In the genomic region with DNA sequence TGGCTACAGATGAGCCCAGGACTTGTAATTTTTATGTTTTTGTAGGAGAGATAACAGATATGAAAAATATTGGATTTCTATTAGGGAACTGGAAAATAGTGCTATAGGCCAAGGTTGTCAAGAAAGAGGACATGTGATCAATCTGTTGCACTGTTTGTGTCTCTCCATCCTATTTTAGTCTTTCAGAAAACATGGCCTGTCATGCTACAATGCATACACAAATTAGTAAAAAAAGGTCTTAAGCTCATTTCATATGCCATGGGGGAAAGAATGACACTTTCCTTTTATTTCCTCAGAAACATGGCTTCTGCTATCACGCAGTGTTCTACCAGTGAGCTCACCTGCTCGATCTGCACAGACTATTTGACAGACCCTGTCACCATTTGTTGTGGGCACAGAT, we compare ENCODE assay signal across 19 cellular contexts. TPM values are rescaled to one million over a fixed set of nuclear protein-coding genes. Genes with fewer than 3 reads are reported as not detected.
"Had no signal": no experiment of that assay in that cellular context is flagged by ENCODE, and none has a peak within 500 bp of the region (broad histone marks: within the 10 kb centered on the region; RNA-seq: fewer than 3 reads in every experiment).

A gene with protein sequence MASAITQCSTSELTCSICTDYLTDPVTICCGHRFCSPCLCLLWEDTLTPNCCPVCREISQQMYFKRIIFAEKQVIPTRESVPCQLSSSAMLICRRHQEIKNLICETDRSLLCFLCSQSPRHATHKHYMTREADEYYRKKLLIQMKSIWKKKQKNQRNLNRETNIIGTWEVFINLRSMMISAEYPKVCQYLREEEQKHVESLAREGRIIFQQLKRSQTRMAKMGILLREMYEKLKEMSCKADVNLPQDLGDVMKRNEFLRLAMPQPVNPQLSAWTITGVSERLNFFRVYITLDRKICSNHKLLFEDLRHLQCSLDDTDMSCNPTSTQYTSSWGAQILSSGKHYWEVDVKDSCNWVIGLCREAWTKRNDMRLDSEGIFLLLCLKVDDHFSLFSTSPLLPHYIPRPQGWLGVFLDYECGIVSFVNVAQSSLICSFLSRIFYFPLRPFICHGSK (plus strand): TSS at position 301 of the 400 bp plus-strand sequence. CDS start 0 bp downstream, at position 301.

RNA-seq across cellular contexts. Expression of the gene that starts here (rescaled TPM):
- total RNA-seq: activated naive CD4-positive, alpha-beta T cell treated with anti-CD3 and anti-CD28 coated beads for 36 hours; activated naive CD4-positive, alpha-beta T cell treated with anti-CD3 and anti-CD28 coated beads, Interleukin-2, amount 50 U/mL, for 72 hours; activated naive CD8-positive, alpha-beta T cell treated with anti-CD3 and anti-CD28 coated beads for 36 hours; activated naive CD8-positive, alpha-beta T cell treated with anti-CD3 and anti-CD28 coated beads, Interleukin-2, amount 10 ng/mL, durations not matched to agents 7 days and 5 days; activated T-cell treated with anti-CD3 and anti-CD28 coated beads, Interleukin-2, amount 50 U/mL, for 4 hours; activated T-cell treated with anti-CD3 and anti-CD28 coated beads, Interleukin-2, amount 50 U/mL, for 72 hours; activated T-helper 1 cell treated with anti-CD3 and anti-CD28 coated beads, Interleukin-12 subunit alpha, Interleukin-12 subunit beta, Interleukin-2, Interleukin-4 antibody, amounts not matched to agents 30 ng/mL and 10 ng/mL and 1 ng/mL, durations not matched to agents 14 hours and 24 hours and 36 hours; activated T-helper 17 cell treated with anti-CD3 and anti-CD28 coated beads, Interleukin-2, amount 50 U/mL, for 72 hours; activated T-helper 2 cell treated with anti-CD3 and anti-CD28 coated beads, Interferon-gamma antibody, Interleukin-2, Interleukin-4, amounts not matched to agents 10 μg/mL and 5 μg/mL and 100 μg/mL, durations not matched to agents 14 hours and 24 hours and 36 hours; adrenal gland; aorta; ascending aorta; astrocyte; body of pancreas; breast epithelium; cardiac muscle cell; cardiac septum; cerebellum; chondrocyte had no signal
